1 cellular context compared by ENCODE assay signal in genomic region chr20:44780226-44780625, GRCh38.
TF ChIP-seq lines count a peak whose summit lies in the region.

No MANE protein-coding gene starts in this region.

TF ChIP-seq in HepG2, 621 proteins besides CTCF, POLR2A, EP300 and RAD21 (continued from another document and continues in another):
- 0 out of 2 replicates have a peak, but pooled peaks have one; percentile 74 for TF ChIP-seq TERF1 (CRISPR knock-in tag; IDR thresholded peaks at IDR 0.05)
- no peak for TF ChIP-seq ZMAT5 (CRISPR knock-in tag; IDR thresholded peaks at IDR 0.05; ENCODE audit: borderline replicate concordance, low read depth)
- TF ChIP-seq ZNF576 (CRISPR knock-in tag; IDR thresholded peaks at IDR 0.05), result no peak
- TF ChIP-seq SAP130 (CRISPR knock-in tag; IDR thresholded peaks at IDR 0.05; ENCODE audit: low read depth), result peak; percentile 73
- TF ChIP-seq ATM (IDR thresholded peaks at IDR 0.05; ENCODE audit: borderline replicate concordance), result no peak
- no peak for TF ChIP-seq ZNF556 (CRISPR knock-in tag; IDR thresholded peaks at IDR 0.05; ENCODE audit: borderline replicate concordance)
- no peak for TF ChIP-seq RERE (CRISPR knock-in tag; IDR thresholded peaks at IDR 0.05; ENCODE audit: low read depth)
- no peak for TF ChIP-seq ZNF10 (CRISPR knock-in tag; IDR thresholded peaks at IDR 0.05; ENCODE audit: borderline replicate concordance, low read depth)
- no peak for TF ChIP-seq RNF219 (CRISPR knock-in tag; IDR thresholded peaks at IDR 0.05)
- peak; percentile 89 for TF ChIP-seq HOXA9 (CRISPR knock-in tag; IDR thresholded peaks at IDR 0.05; ENCODE audit: borderline replicate concordance)
- no peak for TF ChIP-seq CSRNP2 (CRISPR knock-in tag; conservative IDR thresholded peaks at IDR 0.05; ENCODE audit: low read depth)
- TF ChIP-seq LRRFIP1 (CRISPR knock-in tag; conservative IDR thresholded peaks at IDR 0.05), result 0 out of 2 replicates have a peak, but pooled peaks have one; percentile 89
- TF ChIP-seq CBX2 (IDR thresholded peaks at IDR 0.05; ENCODE audit: low read depth, low read length), result no peak
- TF ChIP-seq CBX2 (CRISPR knock-in tag; IDR thresholded peaks at IDR 0.05; ENCODE audit: low read depth), result no peak
- no peak for TF ChIP-seq ZNF598 (CRISPR knock-in tag; IDR thresholded peaks at IDR 0.05; ENCODE audit: borderline replicate concordance)
- TF ChIP-seq REXO4 (CRISPR knock-in tag; IDR thresholded peaks at IDR 0.05; ENCODE audit: borderline replicate concordance), result 0 out of 2 replicates have a peak, but pooled peaks have one; percentile 45
- no peak for TF ChIP-seq PRMT3 (CRISPR knock-in tag; IDR thresholded peaks at IDR 0.05; ENCODE audit: borderline replicate concordance, low read depth)
- TF ChIP-seq ZNF512 (CRISPR knock-in tag; IDR thresholded peaks at IDR 0.05), result no peak
- peak; percentile 96 for TF ChIP-seq AKNA (CRISPR knock-in tag; IDR thresholded peaks at IDR 0.05; ENCODE audit: borderline replicate concordance)
- TF ChIP-seq FOXA1 (IDR thresholded peaks at IDR 0.05), result no peak
- TF ChIP-seq FOXA1 (CRISPR knock-in tag; IDR thresholded peaks at IDR 0.05), result no peak
- TF ChIP-seq AFF4 (CRISPR knock-in tag; IDR thresholded peaks at IDR 0.05), result no peak
- no peak; the same call in 1 of the 2 replicates for TF ChIP-seq ZNF230 (CRISPR knock-in tag; IDR thresholded peaks at IDR 0.05)
- TF ChIP-seq ZNF232 (CRISPR knock-in tag; IDR thresholded peaks at IDR 0.05; ENCODE audit: borderline replicate concordance), result peak; percentile 98
- no peak for TF ChIP-seq ZNF629 (CRISPR knock-in tag; conservative IDR thresholded peaks at IDR 0.05)
- no peak for TF ChIP-seq GTF2F1 (IDR thresholded peaks at IDR 0.05; ENCODE audit: low read length)
